10 cellular contexts compared by ENCODE assay signal in genomic region chr19:3641515-3642269, GRCh38. TPM values are rescaled to one million over a fixed set of nuclear protein-coding genes. Genes with fewer than 3 reads are reported as not detected.
"Had no signal": no experiment of that assay in that cellular context is flagged by ENCODE, and none has a peak within 500 bp of the region (broad histone marks: within the 10 kb centered on the region; RNA-seq: fewer than 3 reads in every experiment).

No MANE protein-coding gene starts in this region.

- ATAC-seq: GM23338 had no signal

- H3K36me3 ChIP-seq: HAP-1 had no signal

- H2AFZ ChIP-seq: GM23248, GM23338 had no signal

- H3K27ac ChIP-seq: GM23248 had no signal

- DNase-seq: GM23248, GOT3, H7, H9, HCEC 1CT, HFFc6 had no signal

- H3K4me1 ChIP-seq: HAP-1 had no signal

- H3K4me2 ChIP-seq: GM23338 had no signal

- FAIRE-seq: H54 had no signal

- H3K4me3 ChIP-seq: GM23248, GM23338, HAP-1 had no signal

- H3K9me3 ChIP-seq: HAP-1 had no signal

- H3K9ac ChIP-seq: GM23248 had no signal

RNA-seq across cellular contexts. Expression of gene TBXA2R, which starts 35.0 kb away (rescaled TPM):
- total RNA-seq: H4 had no signal

RNA-seq across cellular contexts. Expression of gene GIPC3, which starts 56.4 kb away (rescaled TPM):
- total RNA-seq: GM23248, H4 had no signal
